ENCODE assay signal across 20 cellular contexts in the genomic region with DNA sequence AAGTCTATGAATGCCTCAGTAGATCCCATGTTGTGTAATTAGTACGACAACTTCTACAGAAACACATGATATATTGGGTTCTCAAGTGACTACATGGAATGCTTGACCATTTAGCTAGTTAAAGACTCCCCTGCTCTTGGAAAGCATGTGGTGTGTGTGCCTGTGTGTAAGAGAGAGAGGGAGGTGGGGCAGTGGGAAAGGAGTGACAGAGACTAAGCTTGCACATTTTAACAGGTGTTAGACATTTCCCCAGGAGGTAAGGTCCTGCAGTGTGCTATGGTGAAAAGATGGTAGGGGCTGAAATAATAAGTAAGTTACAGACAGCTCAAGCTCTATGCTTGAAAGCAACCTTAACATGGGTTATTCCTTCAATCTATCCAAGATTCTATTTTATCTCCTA.
"Had no signal": no experiment of that assay in that cellular context is flagged by ENCODE, and none has a peak within 500 bp of the region (broad histone marks: within the 10 kb centered on the region; RNA-seq: fewer than 3 reads in every experiment).

No MANE protein-coding gene starts in this region.

- H3K9me3 ChIP-seq: colonic mucosa, esophagus squamous epithelium, gastrocnemius medialis, left lung, lower lobe of right lung, mucosa of descending colon had no signal

- H3K27me3 Mint-ChIP-seq: dendritic cell treated with granulocyte-macrophage colony-stimulating factor and Interleukin-4, amounts not matched to agents 40 ng/mL and 50 ng/mL, for 4 days had no signal

- H3K4me3 Mint-ChIP-seq: dendritic cell treated with granulocyte-macrophage colony-stimulating factor and Interleukin-4, amounts not matched to agents 40 ng/mL and 50 ng/mL, for 4 days; effector memory CD8-positive, alpha-beta T cell; naive B cell had no signal

- H3K4me1 Mint-ChIP-seq: naive B cell had no signal

- DNase-seq: colonic mucosa; cortex of kidney; effector CD8-positive, alpha-beta T cell; effector memory CD8-positive, alpha-beta T cell; esophagus squamous epithelium; foreskin fibroblast; foreskin melanocyte; gastrocnemius medialis; glutamatergic neuron; head of caudate nucleus; heart right ventricle; hippocampal formation; left colon; left lung; left ventricle myocardium superior; lower lobe of right lung; mesenchymal stem cell; mucosa of descending colon; naive B cell had no signal

- H3K36me3 ChIP-seq: colonic mucosa, esophagus squamous epithelium, gastrocnemius medialis, heart right ventricle, left lung, lower lobe of right lung had no signal

- H3K27me3 ChIP-seq: colonic mucosa, esophagus squamous epithelium, gastrocnemius medialis, heart right ventricle, left lung had no signal

- H3K27ac ChIP-seq: colonic mucosa, esophagus squamous epithelium, gastrocnemius medialis, heart right ventricle, left lung, lower lobe of right lung had no signal

- H3K27ac Mint-ChIP-seq: dendritic cell treated with granulocyte-macrophage colony-stimulating factor and Interleukin-4, amounts not matched to agents 40 ng/mL and 50 ng/mL, for 4 days; effector memory CD8-positive, alpha-beta T cell; naive B cell had no signal

- H3K4me1 ChIP-seq: colonic mucosa, esophagus squamous epithelium, gastrocnemius medialis, heart right ventricle, left lung, lower lobe of right lung had no signal

- H3K4me3 ChIP-seq: colonic mucosa, esophagus squamous epithelium, gastrocnemius medialis, heart right ventricle, left lung, lower lobe of right lung, mucosa of descending colon had no signal

- H3K36me3 Mint-ChIP-seq: naive B cell had no signal
